In the genomic region with DNA sequence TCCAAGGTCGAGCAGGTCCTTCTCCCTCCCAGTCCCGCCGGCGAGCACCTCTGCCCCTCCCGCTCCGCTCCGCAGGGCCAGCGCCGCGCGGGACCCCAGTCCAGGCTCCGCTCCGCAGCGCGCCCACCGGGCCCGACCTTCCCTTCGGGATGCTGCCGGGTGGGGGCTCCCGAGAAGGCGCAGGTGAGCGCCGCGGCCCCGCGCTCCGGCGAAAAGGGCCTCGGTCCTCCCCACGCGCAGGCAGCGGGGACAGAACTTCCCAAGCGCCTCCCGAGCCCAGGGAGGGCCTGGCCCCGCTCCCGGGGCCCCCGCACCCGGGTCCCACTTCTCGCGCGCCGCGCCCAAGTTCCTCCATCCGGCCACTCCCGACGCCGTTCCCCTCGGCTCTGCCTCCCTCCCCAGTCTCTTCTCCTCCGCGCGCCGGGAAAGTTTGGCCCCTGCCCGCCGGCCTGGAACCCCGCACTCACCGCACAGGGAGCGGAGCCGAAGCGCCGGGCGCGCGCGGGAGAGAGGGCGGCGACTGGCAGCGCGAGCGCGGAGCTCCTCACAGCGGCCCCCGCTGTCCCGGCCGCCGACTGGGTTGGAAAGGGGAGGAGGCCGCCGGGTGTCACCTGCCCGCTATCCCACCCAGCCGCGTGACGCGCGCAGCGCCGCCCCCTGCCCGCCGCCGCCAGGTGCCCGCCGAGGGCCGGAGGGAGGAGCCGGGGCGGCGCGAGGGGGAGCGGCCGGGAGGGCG, we compare ENCODE assay signal across 1 cellular context.
TF ChIP-seq lines count a peak whose summit lies in the region.

A gene (minus strand): TSS at position 577 of the 736 bp plus-strand sequence. CDS start 56,872 bp downstream, outside the sequence.

TF ChIP-seq in H1, 55 proteins besides CTCF, POLR2A, EP300 and RAD21:
- TF ChIP-seq ASH2L (IDR thresholded peaks at IDR 0.05; ENCODE audit: low read length) (peak; percentile 92), BCL11A (IDR thresholded peaks at IDR 0.05; ENCODE audit: low read depth in 2 of 2, low read length in 2 of 2) (no peak), FOSL1 (IDR thresholded peaks at IDR 0.05; ENCODE audit: insufficient read depth, low read depth, low read length) (peak; percentile 30; the same call in 1 of the 2 replicates), TEAD4 (IDR thresholded peaks at IDR 0.05; ENCODE audit: low read depth, low read length) (no peak), NANOG (IDR thresholded peaks at IDR 0.05; ENCODE audit: insufficient read depth, low read depth, low read length, poor library complexity, severe bottlenecking) (peak; percentile 2), PHF8 (conservative IDR thresholded peaks at IDR 0.05; ENCODE audit: low read depth, low read length) (peak; percentile 69), YY1 (IDR thresholded peaks at IDR 0.05; ENCODE audit: low read depth, low read length) (0 out of 2 replicates have a peak, but pooled peaks have one; percentile 5), TAF1 (IDR thresholded peaks at IDR 0.05; ENCODE audit: low read depth, low read length) (peak; percentile 78), SUZ12 (IDR thresholded peaks at IDR 0.05; ENCODE audit: low read length) (peak; percentile 46; the same call in 1 of the 2 replicates), EGR1 (IDR thresholded peaks at IDR 0.05; ENCODE audit: borderline replicate concordance, low read depth, low read length) (no peak), KDM4A (IDR thresholded peaks at IDR 0.05; ENCODE audit: low read depth, low read length, severe bottlenecking) (peak; percentile 79), TBP (IDR thresholded peaks at IDR 0.05; ENCODE audit: low read depth, low read length) (0 out of 2 replicates have a peak, but pooled peaks have one; percentile 61), ZNF274 (IDR thresholded peaks at IDR 0.05; ENCODE audit: borderline replicate concordance, extremely low read depth, low read length) (no peak), TAF7 (optimal IDR thresholded peaks at IDR 0.05; ENCODE audit: borderline replicate concordance, low read depth, low read length) (peak; percentile 74), BACH1 (IDR thresholded peaks at IDR 0.05; ENCODE audit: low read length) (peak; percentile 44), RBBP5 (IDR thresholded peaks at IDR 0.05; ENCODE audit: borderline replicate concordance, low read depth, low read length) (peak; percentile 93), SIRT6 (IDR thresholded peaks at IDR 0.05; ENCODE audit: low read length) (no peak), SP2 (IDR thresholded peaks at IDR 0.05; ENCODE audit: low read length) (no peak)
- TF ChIP-seq, protein P1, sequence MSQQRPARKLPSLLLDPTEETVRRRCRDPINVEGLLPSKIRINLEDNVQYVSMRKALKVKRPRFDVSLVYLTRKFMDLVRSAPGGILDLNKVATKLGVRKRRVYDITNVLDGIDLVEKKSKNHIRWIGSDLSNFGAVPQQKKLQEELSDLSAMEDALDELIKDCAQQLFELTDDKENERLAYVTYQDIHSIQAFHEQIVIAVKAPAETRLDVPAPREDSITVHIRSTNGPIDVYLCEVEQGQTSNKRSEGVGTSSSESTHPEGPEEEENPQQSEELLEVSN (IDR thresholded peaks at IDR 0.05) = 0 out of 2 replicates have a peak, but pooled peaks have one; percentile 11
- TF ChIP-seq, protein P2, sequence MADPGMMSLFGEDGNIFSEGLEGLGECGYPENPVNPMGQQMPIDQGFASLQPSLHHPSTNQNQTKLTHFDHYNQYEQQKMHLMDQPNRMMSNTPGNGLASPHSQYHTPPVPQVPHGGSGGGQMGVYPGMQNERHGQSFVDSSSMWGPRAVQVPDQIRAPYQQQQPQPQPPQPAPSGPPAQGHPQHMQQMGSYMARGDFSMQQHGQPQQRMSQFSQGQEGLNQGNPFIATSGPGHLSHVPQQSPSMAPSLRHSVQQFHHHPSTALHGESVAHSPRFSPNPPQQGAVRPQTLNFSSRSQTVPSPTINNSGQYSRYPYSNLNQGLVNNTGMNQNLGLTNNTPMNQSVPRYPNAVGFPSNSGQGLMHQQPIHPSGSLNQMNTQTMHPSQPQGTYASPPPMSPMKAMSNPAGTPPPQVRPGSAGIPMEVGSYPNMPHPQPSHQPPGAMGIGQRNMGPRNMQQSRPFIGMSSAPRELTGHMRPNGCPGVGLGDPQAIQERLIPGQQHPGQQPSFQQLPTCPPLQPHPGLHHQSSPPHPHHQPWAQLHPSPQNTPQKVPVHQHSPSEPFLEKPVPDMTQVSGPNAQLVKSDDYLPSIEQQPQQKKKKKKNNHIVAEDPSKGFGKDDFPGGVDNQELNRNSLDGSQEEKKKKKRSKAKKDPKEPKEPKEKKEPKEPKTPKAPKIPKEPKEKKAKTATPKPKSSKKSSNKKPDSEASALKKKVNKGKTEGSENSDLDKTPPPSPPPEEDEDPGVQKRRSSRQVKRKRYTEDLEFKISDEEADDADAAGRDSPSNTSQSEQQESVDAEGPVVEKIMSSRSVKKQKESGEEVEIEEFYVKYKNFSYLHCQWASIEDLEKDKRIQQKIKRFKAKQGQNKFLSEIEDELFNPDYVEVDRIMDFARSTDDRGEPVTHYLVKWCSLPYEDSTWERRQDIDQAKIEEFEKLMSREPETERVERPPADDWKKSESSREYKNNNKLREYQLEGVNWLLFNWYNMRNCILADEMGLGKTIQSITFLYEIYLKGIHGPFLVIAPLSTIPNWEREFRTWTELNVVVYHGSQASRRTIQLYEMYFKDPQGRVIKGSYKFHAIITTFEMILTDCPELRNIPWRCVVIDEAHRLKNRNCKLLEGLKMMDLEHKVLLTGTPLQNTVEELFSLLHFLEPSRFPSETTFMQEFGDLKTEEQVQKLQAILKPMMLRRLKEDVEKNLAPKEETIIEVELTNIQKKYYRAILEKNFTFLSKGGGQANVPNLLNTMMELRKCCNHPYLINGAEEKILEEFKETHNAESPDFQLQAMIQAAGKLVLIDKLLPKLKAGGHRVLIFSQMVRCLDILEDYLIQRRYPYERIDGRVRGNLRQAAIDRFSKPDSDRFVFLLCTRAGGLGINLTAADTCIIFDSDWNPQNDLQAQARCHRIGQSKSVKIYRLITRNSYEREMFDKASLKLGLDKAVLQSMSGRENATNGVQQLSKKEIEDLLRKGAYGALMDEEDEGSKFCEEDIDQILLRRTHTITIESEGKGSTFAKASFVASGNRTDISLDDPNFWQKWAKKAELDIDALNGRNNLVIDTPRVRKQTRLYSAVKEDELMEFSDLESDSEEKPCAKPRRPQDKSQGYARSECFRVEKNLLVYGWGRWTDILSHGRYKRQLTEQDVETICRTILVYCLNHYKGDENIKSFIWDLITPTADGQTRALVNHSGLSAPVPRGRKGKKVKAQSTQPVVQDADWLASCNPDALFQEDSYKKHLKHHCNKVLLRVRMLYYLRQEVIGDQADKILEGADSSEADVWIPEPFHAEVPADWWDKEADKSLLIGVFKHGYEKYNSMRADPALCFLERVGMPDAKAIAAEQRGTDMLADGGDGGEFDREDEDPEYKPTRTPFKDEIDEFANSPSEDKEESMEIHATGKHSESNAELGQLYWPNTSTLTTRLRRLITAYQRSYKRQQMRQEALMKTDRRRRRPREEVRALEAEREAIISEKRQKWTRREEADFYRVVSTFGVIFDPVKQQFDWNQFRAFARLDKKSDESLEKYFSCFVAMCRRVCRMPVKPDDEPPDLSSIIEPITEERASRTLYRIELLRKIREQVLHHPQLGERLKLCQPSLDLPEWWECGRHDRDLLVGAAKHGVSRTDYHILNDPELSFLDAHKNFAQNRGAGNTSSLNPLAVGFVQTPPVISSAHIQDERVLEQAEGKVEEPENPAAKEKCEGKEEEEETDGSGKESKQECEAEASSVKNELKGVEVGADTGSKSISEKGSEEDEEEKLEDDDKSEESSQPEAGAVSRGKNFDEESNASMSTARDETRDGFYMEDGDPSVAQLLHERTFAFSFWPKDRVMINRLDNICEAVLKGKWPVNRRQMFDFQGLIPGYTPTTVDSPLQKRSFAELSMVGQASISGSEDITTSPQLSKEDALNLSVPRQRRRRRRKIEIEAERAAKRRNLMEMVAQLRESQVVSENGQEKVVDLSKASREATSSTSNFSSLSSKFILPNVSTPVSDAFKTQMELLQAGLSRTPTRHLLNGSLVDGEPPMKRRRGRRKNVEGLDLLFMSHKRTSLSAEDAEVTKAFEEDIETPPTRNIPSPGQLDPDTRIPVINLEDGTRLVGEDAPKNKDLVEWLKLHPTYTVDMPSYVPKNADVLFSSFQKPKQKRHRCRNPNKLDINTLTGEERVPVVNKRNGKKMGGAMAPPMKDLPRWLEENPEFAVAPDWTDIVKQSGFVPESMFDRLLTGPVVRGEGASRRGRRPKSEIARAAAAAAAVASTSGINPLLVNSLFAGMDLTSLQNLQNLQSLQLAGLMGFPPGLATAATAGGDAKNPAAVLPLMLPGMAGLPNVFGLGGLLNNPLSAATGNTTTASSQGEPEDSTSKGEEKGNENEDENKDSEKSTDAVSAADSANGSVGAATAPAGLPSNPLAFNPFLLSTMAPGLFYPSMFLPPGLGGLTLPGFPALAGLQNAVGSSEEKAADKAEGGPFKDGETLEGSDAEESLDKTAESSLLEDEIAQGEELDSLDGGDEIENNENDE (IDR thresholded peaks at IDR 0.05; ENCODE audit: insufficient replicate concordance, low read length) = no peak
- TF ChIP-seq, protein P3, sequence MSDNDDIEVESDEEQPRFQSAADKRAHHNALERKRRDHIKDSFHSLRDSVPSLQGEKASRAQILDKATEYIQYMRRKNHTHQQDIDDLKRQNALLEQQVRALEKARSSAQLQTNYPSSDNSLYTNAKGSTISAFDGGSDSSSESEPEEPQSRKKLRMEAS (IDR thresholded peaks at IDR 0.05) = peak; percentile 59
